Comparison of ENCODE assay signal across 11 cellular contexts in genomic region chr6:112502348-112503130, GRCh38.
A peak's percentile ranks its signal among the peaks of the same experiment; 100 is the strongest.
DNase-seq lines count a peak whose midpoint lies in the region; ATAC-seq and TF ChIP-seq lines count a peak whose summit lies in the region.
"Had no signal": no experiment of that assay in that cellular context is flagged by ENCODE, and none has a peak within 500 bp of the region (broad histone marks: within the 10 kb centered on the region; RNA-seq: fewer than 3 reads in every experiment).

No MANE protein-coding gene starts in this region.

- H3K4me3 ChIP-seq in BE2C (ENCODE audit: low read depth, low read length), result peak overlapping the region; percentile 50
- no peak overlapping the region for H3K4me3 ChIP-seq in HUES64 (ENCODE audit: low read length)
- H3K4me3 ChIP-seq: GM12878 had no signal

- no peak overlapping the region for H3K4me3 Mint-ChIP-seq in activated CD8-positive, alpha-beta memory T cell treated with anti-CD3 and anti-CD28 coated beads, Interleukin-2, amount 10 ng/mL, durations not matched to agents 7 days and 5 days

- no peaks in the 10 kb centered on the region for H3K9me3 ChIP-seq in BE2C
- no peaks in the 10 kb centered on the region for H3K9me3 ChIP-seq in HUES64 (ENCODE audit: insufficient read depth, low read depth, low read length)

- H3K4me1 Mint-ChIP-seq in activated CD8-positive, alpha-beta memory T cell treated with anti-CD3 and anti-CD28 coated beads, Interleukin-2, amount 10 ng/mL, durations not matched to agents 7 days and 5 days, result no peaks in the 10 kb centered on the region

- peak overlapping the region; percentile 58 for H3K27ac ChIP-seq in HUES64 (ENCODE audit: low read depth, low read length)

- whole genome bisulfite sequencing in HUES64, result 92% methylated on average over 2 of the region's 7 CpGs

- H3K36me3 ChIP-seq in BE2C (no peaks in the 10 kb centered on the region), HUES64 (ENCODE audit: insufficient read depth, low read length) (no peaks in the 10 kb centered on the region)

- no peaks in the 10 kb centered on the region for H3K9me3 Mint-ChIP-seq in activated CD8-positive, alpha-beta memory T cell treated with anti-CD3 and anti-CD28 coated beads, Interleukin-2, amount 10 ng/mL, durations not matched to agents 7 days and 5 days (ENCODE audit: low read depth)

- H3K27me3 ChIP-seq in BE2C, result no peaks in the 10 kb centered on the region
- no peaks in the 10 kb centered on the region for H3K27me3 ChIP-seq in HUES64 (ENCODE audit: insufficient read depth, low read length)

- CTCF ChIA-PET in activated CD8-positive, alpha-beta memory T cell treated with anti-CD3 and anti-CD28 coated beads, Interleukin-2, amount 10 ng/mL, durations not matched to agents 7 days and 5 days (lab: Charles Lee), result no interaction called here

- H3K27ac Mint-ChIP-seq in activated CD8-positive, alpha-beta memory T cell treated with anti-CD3 and anti-CD28 coated beads, Interleukin-2, amount 10 ng/mL, durations not matched to agents 7 days and 5 days, result no peak overlapping the region

- H3K36me3 Mint-ChIP-seq in activated CD8-positive, alpha-beta memory T cell treated with anti-CD3 and anti-CD28 coated beads, Interleukin-2, amount 10 ng/mL, durations not matched to agents 7 days and 5 days, result no peaks in the 10 kb centered on the region

- H3K27me3 Mint-ChIP-seq in activated CD8-positive, alpha-beta memory T cell treated with anti-CD3 and anti-CD28 coated beads, Interleukin-2, amount 10 ng/mL, durations not matched to agents 7 days and 5 days, result no peaks in the 10 kb centered on the region

- ATAC-seq in GM19467 (IDR thresholded peaks at IDR 0.05; ENCODE audit: unreplicated experiment), result no peak
- no peak for ATAC-seq in activated CD8-positive, alpha-beta memory T cell treated with anti-CD3 and anti-CD28 coated beads, Interleukin-2, amount 10 ng/mL, durations not matched to agents 7 days and 5 days
- ATAC-seq: GM12878 had no signal

- DNase-seq in BE2C (no peak), amniotic epithelial cell (ENCODE audit: low read depth) (peak; percentile 25), left kidney (ENCODE audit: low read depth, low spot score) (peak; percentile 22), mesenteric fat pad (ENCODE audit: low spot score) (no peak), NCI-H510A treated with DMSO at 0.1 percent for 48 hours (lab: John Stamatoyannopoulos, UW) (no peak)
- no peak for DNase-seq in activated CD8-positive, alpha-beta memory T cell treated with anti-CD3 and anti-CD28 coated beads, Interleukin-2, amount 10 ng/mL, durations not matched to agents 7 days and 5 days
- DNase-seq: activated effector memory CD4-positive, alpha-beta T cell treated with Interleukin-2 at 50 U/mL for 16 hours; kidney had no signal

- TF ChIP-seq CTCF in BE2C (IDR thresholded peaks at IDR 0.05; ENCODE audit: low read depth, low read length), result peak; percentile 50

- no peak overlapping the region; the same call in 1 of the 2 replicates for H3K9ac ChIP-seq in HUES64 (ENCODE audit: low read depth, low read length)

- H3K4me1 ChIP-seq in BE2C (peaks cover 16% of the 10 kb centered on the region), HUES64 (ENCODE audit: insufficient read depth, low read length) (peaks cover 44% of the 10 kb centered on the region)

Comparison
In these comparisons a context has a peak if more than half of its experiments do, and no peak if none do; other contexts are left out.
1. DNase-seq: peak in amniotic epithelial cell (single experiment) and left kidney (single experiment); none in BE2C (single experiment), mesenteric fat pad (single experiment), NCI-H510A treated with DMSO at 0.1 percent for 48 hours (single experiment) and activated CD8-positive, alpha-beta memory T cell treated with anti-CD3 and anti-CD28 coated beads, Interleukin-2, amount 10 ng/mL, durations not matched to agents 7 days and 5 days (single experiment).